31 cellular contexts compared by ENCODE assay signal in the genomic region with DNA sequence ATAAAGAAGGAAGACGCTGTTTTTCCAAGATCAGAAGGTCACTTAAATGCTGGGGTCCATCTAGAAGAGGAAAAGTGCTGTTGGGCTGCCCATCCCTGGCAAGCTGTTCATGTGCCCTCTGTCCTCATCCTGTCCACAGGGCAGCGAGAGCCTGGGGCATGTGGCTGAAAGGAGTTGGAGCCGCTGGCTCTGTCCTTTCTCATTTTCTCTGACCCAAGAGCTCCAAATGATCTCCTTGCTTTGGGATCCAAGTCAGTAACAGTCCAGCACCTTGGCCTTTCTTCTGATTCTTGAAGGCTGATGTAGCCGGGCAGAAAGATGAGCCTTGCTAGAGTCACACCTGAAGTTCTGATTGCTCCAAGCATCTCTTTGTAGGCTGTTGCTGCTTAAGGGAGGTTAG. TPM values are rescaled to one million over a fixed set of nuclear protein-coding genes. Genes with fewer than 3 reads are reported as not detected.
"Had no signal": no experiment of that assay in that cellular context is flagged by ENCODE, and none has a peak within 500 bp of the region (broad histone marks: within the 10 kb centered on the region; RNA-seq: fewer than 3 reads in every experiment).

No MANE protein-coding gene starts in this region.

- FAIRE-seq: pancreas had no signal

- H3K9me3 Mint-ChIP-seq: activated CD4-positive, alpha-beta memory T cell treated with anti-CD3 and anti-CD28 coated beads for 36 hours; activated CD4-positive, alpha-beta T cell treated with anti-CD3 and anti-CD28 coated beads, Interleukin-2, amount 10 ng/mL, durations not matched to agents 24 days and 14 days; activated naive CD4-positive, alpha-beta T cell treated with anti-CD3 and anti-CD28 coated beads, Interleukin-2, amount 50 U/mL, for 24 hours; activated naive CD8-positive, alpha-beta T cell treated with anti-CD3 and anti-CD28 coated beads, Interleukin-2, amount 50 U/mL, for 24 hours; mesothelial cell of epicardium; naive B cell; stimulated activated naive CD8-positive, alpha-beta T cell treated with anti-CD3 and anti-CD28 coated beads, Interleukin-15, Interleukin-2, amounts not matched to agents 100 ng/mL and 50 ng/mL, for 24 hours had no signal

- H3K4me3 ChIP-seq: gastrocnemius medialis, pancreas, psoas muscle, spleen, upper lobe of left lung had no signal

- H3K27ac ChIP-seq: gastrocnemius medialis, pancreas, psoas muscle, WERI-Rb-1 had no signal

- H3K27ac Mint-ChIP-seq: activated CD4-positive, alpha-beta memory T cell treated with anti-CD3 and anti-CD28 coated beads for 36 hours; activated CD4-positive, alpha-beta T cell treated with anti-CD3 and anti-CD28 coated beads, Interleukin-2, amount 10 ng/mL, durations not matched to agents 24 days and 14 days; activated naive CD4-positive, alpha-beta T cell treated with anti-CD3 and anti-CD28 coated beads, Interleukin-2, amount 50 U/mL, for 24 hours; activated naive CD8-positive, alpha-beta T cell treated with anti-CD3 and anti-CD28 coated beads, Interleukin-2, amount 50 U/mL, for 24 hours; mesothelial cell of epicardium; stimulated activated naive CD8-positive, alpha-beta T cell treated with anti-CD3 and anti-CD28 coated beads, Interleukin-15, Interleukin-2, amounts not matched to agents 100 ng/mL and 50 ng/mL, for 24 hours had no signal

- H3K4me3 Mint-ChIP-seq: activated CD4-positive, alpha-beta memory T cell treated with anti-CD3 and anti-CD28 coated beads for 36 hours; activated CD4-positive, alpha-beta T cell treated with anti-CD3 and anti-CD28 coated beads, Interleukin-2, amount 10 ng/mL, durations not matched to agents 24 days and 14 days; activated naive CD4-positive, alpha-beta T cell treated with anti-CD3 and anti-CD28 coated beads, Interleukin-2, amount 50 U/mL, for 24 hours; activated naive CD8-positive, alpha-beta T cell treated with anti-CD3 and anti-CD28 coated beads, Interleukin-2, amount 50 U/mL, for 24 hours; mesothelial cell of epicardium; naive B cell; stimulated activated naive CD8-positive, alpha-beta T cell treated with anti-CD3 and anti-CD28 coated beads, Interleukin-15, Interleukin-2, amounts not matched to agents 100 ng/mL and 50 ng/mL, for 24 hours; T-helper 17 cell had no signal

- H3K4me1 Mint-ChIP-seq: activated naive CD4-positive, alpha-beta T cell treated with anti-CD3 and anti-CD28 coated beads, Interleukin-2, amount 50 U/mL, for 24 hours; activated naive CD8-positive, alpha-beta T cell treated with anti-CD3 and anti-CD28 coated beads, Interleukin-2, amount 50 U/mL, for 24 hours; mesothelial cell of epicardium; naive B cell had no signal

- H3K9me3 ChIP-seq: gastrocnemius medialis, pancreas, psoas muscle, spleen, upper lobe of left lung had no signal

- H3K36me3 ChIP-seq: pancreas had no signal

- H3K36me3 Mint-ChIP-seq: activated CD4-positive, alpha-beta memory T cell treated with anti-CD3 and anti-CD28 coated beads for 36 hours; activated naive CD4-positive, alpha-beta T cell treated with anti-CD3 and anti-CD28 coated beads, Interleukin-2, amount 50 U/mL, for 24 hours had no signal

- DNase-seq: activated CD4-positive, alpha-beta memory T cell treated with anti-CD3 and anti-CD28 coated beads for 36 hours; activated CD4-positive, alpha-beta T cell treated with anti-CD3 and anti-CD28 coated beads, Interleukin-2, amount 10 ng/mL, durations not matched to agents 24 days and 14 days; activated CD4-positive, CD25-positive, alpha-beta regulatory T cell treated with anti-CD3 and anti-CD28 coated beads, Interleukin-2, amount 50 U/mL, for 72 hours; activated naive CD8-positive, alpha-beta T cell treated with anti-CD3 and anti-CD28 coated beads, Interleukin-2, amount 50 U/mL, for 24 hours; activated T-cell treated with anti-CD3 and anti-CD28 coated beads, Interleukin-2, amount 50 U/mL, for 1 hour; amygdala; central memory CD4-positive, alpha-beta T cell; dermis blood vessel endothelial cell; effector CD4-positive, alpha-beta T cell; gastrocnemius medialis; glutamatergic neuron; islet precursor cell; left cardiac atrium; mammary epithelial cell; naive B cell; nucleus accumbens; pancreas; psoas muscle; spleen; stimulated activated CD4-positive, alpha-beta T cell treated with anti-CD3 and anti-CD28 coated beads, Interleukin-2, amount 100 ng/mL, for 48 hours; T-helper 17 cell; T1000; upper lobe of left lung; WERI-Rb-1 had no signal

- H3K27me3 Mint-ChIP-seq: activated CD4-positive, alpha-beta memory T cell treated with anti-CD3 and anti-CD28 coated beads for 36 hours; activated CD4-positive, alpha-beta T cell treated with anti-CD3 and anti-CD28 coated beads, Interleukin-2, amount 10 ng/mL, durations not matched to agents 24 days and 14 days; activated naive CD4-positive, alpha-beta T cell treated with anti-CD3 and anti-CD28 coated beads, Interleukin-2, amount 50 U/mL, for 24 hours; activated naive CD8-positive, alpha-beta T cell treated with anti-CD3 and anti-CD28 coated beads, Interleukin-2, amount 50 U/mL, for 24 hours; naive B cell; stimulated activated naive CD8-positive, alpha-beta T cell treated with anti-CD3 and anti-CD28 coated beads, Interleukin-15, Interleukin-2, amounts not matched to agents 100 ng/mL and 50 ng/mL, for 24 hours; T-helper 17 cell had no signal

- H3K4me1 ChIP-seq: pancreas had no signal

- H3K27me3 ChIP-seq: gastrocnemius medialis, pancreas, spleen, upper lobe of left lung had no signal

- ATAC-seq: activated naive CD8-positive, alpha-beta T cell treated with anti-CD3 and anti-CD28 coated beads, Interleukin-2, amount 50 U/mL, for 24 hours; gastrocnemius medialis; left cardiac atrium; pancreas; psoas muscle; SK-N-SH treated with all-trans-retinoic acid at 6 μM for 48 hours; T-helper 17 cell had no signal

RNA-seq across cellular contexts. Expression of gene SPDYE5, which starts 44.4 kb away (rescaled TPM):
- total RNA-seq: activated CD4-positive, alpha-beta memory T cell treated with anti-CD3 and anti-CD28 coated beads for 36 hours; activated CD4-positive, alpha-beta T cell treated with anti-CD3 and anti-CD28 coated beads, Interleukin-2, amount 10 ng/mL, durations not matched to agents 24 days and 14 days; dermis blood vessel endothelial cell; epithelial cell of proximal tubule; gastrocnemius medialis; left cardiac atrium; liver; mammary epithelial cell; mesothelial cell of epicardium; pancreas; subcutaneous adipose tissue; T-helper 17 cell; upper lobe of left lung had no signal
- polyA plus RNA-seq: mammary epithelial cell had no signal
